8 cellular contexts compared by ENCODE assay signal in genomic region chr7:44607141-44608068, GRCh38. TPM values are rescaled to one million over a fixed set of nuclear protein-coding genes. Genes with fewer than 3 reads are reported as not detected.
DNase-seq lines count a peak whose midpoint lies in the region; ATAC-seq and TF ChIP-seq lines count a peak whose summit lies in the region.

No MANE protein-coding gene starts in this region.

- H3K4me1 Mint-ChIP-seq in activated CD8-positive, alpha-beta memory T cell treated with anti-CD3 and anti-CD28 coated beads, Interleukin-2, amount 10 ng/mL, durations not matched to agents 7 days and 5 days, result peaks cover 54% of the 10 kb centered on the region
- peaks cover 32% of the 10 kb centered on the region for H3K4me1 Mint-ChIP-seq in activated naive CD8-positive, alpha-beta T cell treated with anti-CD3 and anti-CD28 coated beads for 36 hours

- H3K4me1 ChIP-seq in left lung (peaks cover 9 to 56% of the 10 kb centered on the region in 2 donors), thyroid gland (peaks cover 14 to 17% of the 10 kb centered on the region in 2 donors)

- H3K9me3 ChIP-seq in left lung, result no peaks in the 10 kb centered on the region
- no peaks in the 10 kb centered on the region for H3K9me3 ChIP-seq in thyroid gland

- peak overlapping the region; percentile 99 for H3K27ac Mint-ChIP-seq in activated CD8-positive, alpha-beta memory T cell treated with anti-CD3 and anti-CD28 coated beads, Interleukin-2, amount 10 ng/mL, durations not matched to agents 7 days and 5 days
- H3K27ac Mint-ChIP-seq in activated naive CD8-positive, alpha-beta T cell treated with anti-CD3 and anti-CD28 coated beads for 36 hours, result peak overlapping the region; percentile 98

- H3K27me3 Mint-ChIP-seq in activated CD8-positive, alpha-beta memory T cell treated with anti-CD3 and anti-CD28 coated beads, Interleukin-2, amount 10 ng/mL, durations not matched to agents 7 days and 5 days, result peaks cover 5% of the 10 kb centered on the region
- H3K27me3 Mint-ChIP-seq in activated naive CD8-positive, alpha-beta T cell treated with anti-CD3 and anti-CD28 coated beads for 36 hours, result peaks cover 4% of the 10 kb centered on the region

- no peaks in the 10 kb centered on the region for H3K36me3 ChIP-seq in left lung
- H3K36me3 ChIP-seq in thyroid gland, result no peaks in the 10 kb centered on the region

- 49 to 57% methylated on average over 30 to 34 of the region's 35 CpGs for WGBS in thyroid gland, 2 donors

- H3K4me3 ChIP-seq in left lung (peak overlapping the region; percentile 68 to 87), thyroid gland (replicated peaks in 1 of 3) (peak overlapping the region; percentile 24 to 80 (median 76))

- TF ChIP-seq POLR2A in thyroid gland (IDR thresholded peaks at IDR 0.05), result no peak

- H3K27ac ChIP-seq in left lung, result peak overlapping the region; percentile 97 to 98
- peak overlapping the region; percentile 93 to 99 (median 97) for H3K27ac ChIP-seq in thyroid gland

- no peaks in the 10 kb centered on the region for H3K9me3 Mint-ChIP-seq in activated CD8-positive, alpha-beta memory T cell treated with anti-CD3 and anti-CD28 coated beads, Interleukin-2, amount 10 ng/mL, durations not matched to agents 7 days and 5 days (ENCODE audit: low read depth)
- H3K9me3 Mint-ChIP-seq in activated naive CD8-positive, alpha-beta T cell treated with anti-CD3 and anti-CD28 coated beads for 36 hours, result no peaks in the 10 kb centered on the region

- DNase-seq in activated CD8-positive, alpha-beta memory T cell treated with anti-CD3 and anti-CD28 coated beads, Interleukin-2, amount 10 ng/mL, durations not matched to agents 7 days and 5 days, result no peak
- no peak for DNase-seq in activated CD8-positive, alpha-beta memory T cell treated with anti-CD3 and anti-CD28 coated beads for 24 hours
- no peak for DNase-seq in activated naive CD8-positive, alpha-beta T cell treated with anti-CD3 and anti-CD28 coated beads for 36 hours
- DNase-seq in left lung, result no peak
- no peak for DNase-seq in thyroid gland
- no peak for DNase-seq in GF-D8 (lab: John Stamatoyannopoulos, UW)
- DNase-seq in NCI-H345 (lab: John Stamatoyannopoulos, UW), result no peak
- no peak for DNase-seq in GM03348 (ENCODE audit: low spot score)

- H3K36me3 Mint-ChIP-seq in activated CD8-positive, alpha-beta memory T cell treated with anti-CD3 and anti-CD28 coated beads, Interleukin-2, amount 10 ng/mL, durations not matched to agents 7 days and 5 days, result peaks cover 19% of the 10 kb centered on the region
- H3K36me3 Mint-ChIP-seq in activated naive CD8-positive, alpha-beta T cell treated with anti-CD3 and anti-CD28 coated beads for 36 hours, result peaks cover 18% of the 10 kb centered on the region

- CTCF ChIA-PET in activated CD8-positive, alpha-beta memory T cell treated with anti-CD3 and anti-CD28 coated beads, Interleukin-2, amount 10 ng/mL, durations not matched to agents 7 days and 5 days (lab: Charles Lee), result interaction anchor here (0.8 to 3.3 kb wide), 14 partner anchors 10 to 274 kb away, joined by 3 to 20 read pairs (median 4); partner anchors contain the start of gene H2AZ2

- TF ChIP-seq CTCF in left lung (IDR thresholded peaks at IDR 0.05) (no peak), thyroid gland (IDR thresholded peaks at IDR 0.05) (no peak)

- H3K27me3 ChIP-seq in left lung, result no peaks in the 10 kb centered on the region
- H3K27me3 ChIP-seq in thyroid gland, result no peaks in the 10 kb centered on the region

- peak overlapping the region; percentile 99 for H3K4me3 Mint-ChIP-seq in activated CD8-positive, alpha-beta memory T cell treated with anti-CD3 and anti-CD28 coated beads, Interleukin-2, amount 10 ng/mL, durations not matched to agents 7 days and 5 days
- H3K4me3 Mint-ChIP-seq in activated naive CD8-positive, alpha-beta T cell treated with anti-CD3 and anti-CD28 coated beads for 36 hours, result peak overlapping the region; percentile 87

- intact Hi-C loops in left lung (cut with DNase I) (no loop called here), thyroid gland (cut with DNase I) (no loop called here)

- ATAC-seq in activated CD8-positive, alpha-beta memory T cell treated with anti-CD3 and anti-CD28 coated beads, Interleukin-2, amount 10 ng/mL, durations not matched to agents 7 days and 5 days, result no peak
- no peak for ATAC-seq in left lung

RNA-seq across cellular contexts. Expression of gene OGDH, which starts 1.0 kb away (rescaled TPM):
- 100 to 1,000 TPM; 134 to 136 TPM for total RNA-seq in activated CD8-positive, alpha-beta memory T cell treated with anti-CD3 and anti-CD28 coated beads, Interleukin-2, amount 10 ng/mL, durations not matched to agents 7 days and 5 days
- total RNA-seq in activated naive CD8-positive, alpha-beta T cell treated with anti-CD3 and anti-CD28 coated beads for 36 hours, result 10 to 100 TPM; 75.8 to 77.9 TPM
- total RNA-seq in left lung, result 100 to 1,000 TPM; 159 to 184 TPM
- 100 to 1,000 TPM; 108 to 325 (median 201) TPM for total RNA-seq in thyroid gland

RNA-seq across cellular contexts. Expression of gene TMED4, which starts 25.4 kb away (rescaled TPM):
- total RNA-seq in activated CD8-positive, alpha-beta memory T cell treated with anti-CD3 and anti-CD28 coated beads, Interleukin-2, amount 10 ng/mL, durations not matched to agents 7 days and 5 days, result 10 to 100 TPM; 74.8 to 77.4 TPM
- total RNA-seq in activated naive CD8-positive, alpha-beta T cell treated with anti-CD3 and anti-CD28 coated beads for 36 hours, result 10 to 100 TPM; 70.3 to 70.8 TPM
- 10 to 100 TPM; 69.6 to 84.7 TPM for total RNA-seq in left lung
- total RNA-seq in thyroid gland, result 100 to 1,000 TPM; 240 to 522 (median 435) TPM

RNA-seq across cellular contexts. Expression of gene DDX56, which starts 33.7 kb away (rescaled TPM):
- 100 to 1,000 TPM in 1 of 2 experiments, 10 to 100 TPM in 1; 97.4 to 102 TPM for total RNA-seq in activated CD8-positive, alpha-beta memory T cell treated with anti-CD3 and anti-CD28 coated beads, Interleukin-2, amount 10 ng/mL, durations not matched to agents 7 days and 5 days
- 100 to 1,000 TPM; 142 to 154 TPM for total RNA-seq in activated naive CD8-positive, alpha-beta T cell treated with anti-CD3 and anti-CD28 coated beads for 36 hours
- 10 to 100 TPM; 43.1 to 58.0 TPM for total RNA-seq in left lung
- 10 to 100 TPM; 47.3 to 77.3 (median 62.1) TPM for total RNA-seq in thyroid gland
